17 cellular contexts compared by ENCODE assay signal in genomic region chr7:115352375-115352774, GRCh38.
DNase-seq lines count a peak whose midpoint lies in the region; ATAC-seq and TF ChIP-seq lines count a peak whose summit lies in the region.
"Had no signal": no experiment of that assay in that cellular context is flagged by ENCODE, and none has a peak within 500 bp of the region (broad histone marks: within the 10 kb centered on the region; RNA-seq: fewer than 3 reads in every experiment).

No MANE protein-coding gene starts in this region.

- no peak overlapping the region for H4K91ac ChIP-seq in mesenchymal stem cell (ENCODE audit: low read length)

- no peaks in the 10 kb centered on the region for H3K79me1 ChIP-seq in mesenchymal stem cell (replicated peaks; ENCODE audit: low read length, poor library complexity, severe bottlenecking)

- peak overlapping the region; percentile 70 for H3K9ac ChIP-seq in mesenchymal stem cell (ENCODE audit: low read length)

- H3K18ac ChIP-seq in mesenchymal stem cell (ENCODE audit: low read depth in 1 of 2, low read length in 2 of 2) = no peak overlapping the region

- H3K4me1 ChIP-seq in mesenchymal stem cell (ENCODE audit: control insufficient read depth, insufficient read depth, low read depth, low read length) = no peaks in the 10 kb centered on the region
- H3K4me1 ChIP-seq: upper lobe of right lung had no signal

- no peak overlapping the region for H2BK15ac ChIP-seq in mesenchymal stem cell (ENCODE audit: low read depth, poor library complexity, severe bottlenecking)

- no peak overlapping the region for H2BK12ac ChIP-seq in mesenchymal stem cell (ENCODE audit: low read length in 2 of 2)

- H2AFZ ChIP-seq in mesenchymal stem cell (ENCODE audit: low read depth, low read length) = no peak overlapping the region
- H2AFZ ChIP-seq: GM23338 had no signal

- H2AK5ac ChIP-seq in mesenchymal stem cell (ENCODE audit: low read length, severe bottlenecking) = no peak overlapping the region

- no peak overlapping the region for H2BK120ac ChIP-seq in mesenchymal stem cell (ENCODE audit: low read depth, low read length)

- H3K23ac ChIP-seq in mesenchymal stem cell (ENCODE audit: low read length in 2 of 2) = no peak overlapping the region

- H3K9me3 ChIP-seq in mesenchymal stem cell (ENCODE audit: control insufficient read depth, low read length) = no peaks in the 10 kb centered on the region
- H3K9me3 ChIP-seq: upper lobe of right lung had no signal

- DNase-seq in AG20443 (ENCODE audit: low spot score) = peak; percentile 61
- peak; percentile 12 for DNase-seq in NCI-H460 (ENCODE audit: extremely low read depth, low read depth)
- peak; percentile 31 to 70 for DNase-seq in cardiac fibroblast (ENCODE audit: low read depth in 2 of 2)
- DNase-seq in mesenchymal stem cell = peak; percentile 83
- no peak for DNase-seq in stimulated activated CD4-positive, alpha-beta T cell treated with anti-CD3 and anti-CD28 coated beads, Interleukin-4, amount 100 ng/mL, for 1 hour
- DNase-seq in central memory CD4-positive, alpha-beta T cell = no peak
- DNase-seq: activated CD8-positive, alpha-beta T cell treated with anti-CD3 and anti-CD28 coated beads, Interleukin-2, amount 10 ng/mL, durations not matched to agents 7 days and 5 days; CD4-positive, CD25-positive, alpha-beta regulatory T cell; head of caudate nucleus; Kasumi-1; naive B cell; NCI-H187 treated with DMSO at 0.1 percent for 48 hours; SIG-M5; upper lobe of right lung had no signal

- H4K8ac ChIP-seq in mesenchymal stem cell (ENCODE audit: low read length) = no peak overlapping the region

- H3K4me3 ChIP-seq in cardiac fibroblast (replicated peaks in 1 of 2; ENCODE audit: low read depth in 2 of 2, low read length in 2 of 2) (no peak overlapping the region), mesenchymal stem cell (ENCODE audit: insufficient read depth in 1 of 2, low read depth in 1 of 2, low read length in 2 of 2) (no peak overlapping the region)
- H3K4me3 ChIP-seq: GM23338, upper lobe of right lung had no signal

- no peak overlapping the region for H3K4ac ChIP-seq in mesenchymal stem cell (ENCODE audit: low read depth in 1 of 2, low read length in 2 of 2)

- H3K27me3 ChIP-seq in mesenchymal stem cell (ENCODE audit: control insufficient read depth in 1 of 2, insufficient read depth in 1 of 2, low read length in 2 of 2) = no peaks in the 10 kb centered on the region
- H3K27me3 ChIP-seq: upper lobe of right lung had no signal

- H3K36me3 ChIP-seq in mesenchymal stem cell (ENCODE audit: control insufficient read depth in 1 of 2, insufficient read depth in 2 of 2, low read depth in 1 of 2, low read length in 2 of 2) = no peaks in the 10 kb centered on the region
- H3K36me3 ChIP-seq: upper lobe of right lung had no signal

- no peak overlapping the region for H3K27ac ChIP-seq in mesenchymal stem cell (ENCODE audit: low read length, poor library complexity, severe bottlenecking)
- H3K27ac ChIP-seq: upper lobe of right lung had no signal

- no peak overlapping the region for H2BK5ac ChIP-seq in mesenchymal stem cell (ENCODE audit: low read depth, low read length, poor library complexity, severe bottlenecking)

- TF ChIP-seq CTCF in cardiac fibroblast (IDR thresholded peaks at IDR 0.05; ENCODE audit: low read depth, low read length) = no peak

- no peak overlapping the region for H3K4me2 ChIP-seq in mesenchymal stem cell (ENCODE audit: low read length, poor library complexity, severe bottlenecking)
- H3K4me2 ChIP-seq: GM23338 had no signal

- no peak overlapping the region for H3K14ac ChIP-seq in mesenchymal stem cell (ENCODE audit: low read length in 2 of 2)

- ATAC-seq in HG03097 (IDR thresholded peaks at IDR 0.05; ENCODE audit: low FRiP score, unreplicated experiment) (no peak), GM18498 (IDR thresholded peaks at IDR 0.05; ENCODE audit: unreplicated experiment) (no peak)
- ATAC-seq: activated CD8-positive, alpha-beta T cell treated with anti-CD3 and anti-CD28 coated beads, Interleukin-2, amount 10 ng/mL, durations not matched to agents 7 days and 5 days; GM23338; upper lobe of right lung had no signal

- WGBS in mesenchymal stem cell = 60% methylated on average over 2 of the region's 2 CpGs

Comparison
In these comparisons a context has a peak if more than half of its experiments do, and no peak if none do; other contexts are left out.
1. DNase-seq: peak in AG20443 (single experiment), NCI-H460 (single experiment), cardiac fibroblast (2 of 2) and mesenchymal stem cell (single experiment); none in stimulated activated CD4-positive, alpha-beta T cell treated with anti-CD3 and anti-CD28 coated beads, Interleukin-4, amount 100 ng/mL, for 1 hour (single experiment) and central memory CD4-positive, alpha-beta T cell (single experiment).